28 cellular contexts compared by ENCODE assay signal in genomic region chr9:136254381-136255165, GRCh38. TPM values are rescaled to one million over a fixed set of nuclear protein-coding genes. Genes with fewer than 3 reads are reported as not detected.
DNase-seq lines count a peak whose midpoint lies in the region; ATAC-seq and TF ChIP-seq lines count a peak whose summit lies in the region.
"Had no signal": no experiment of that assay in that cellular context is flagged by ENCODE, and none has a peak within 500 bp of the region (broad histone marks: within the 10 kb centered on the region; RNA-seq: fewer than 3 reads in every experiment).

No MANE protein-coding gene starts in this region.

- no peak for TF ChIP-seq RAD21 in liver (IDR thresholded peaks at IDR 0.05)

- peaks cover 2 to 11% (median 8%) of the 10 kb centered on the region in 3 donors for H3K27me3 Mint-ChIP-seq in CD14-positive monocyte (ENCODE audit: low read depth in 3 of 3)
- H3K27me3 Mint-ChIP-seq: activated B cell treated with CpG ODN at 0.5 μM for 24 hours; activated naive CD8-positive, alpha-beta T cell treated with anti-CD3 and anti-CD28 coated beads for 36 hours; CD4-positive, alpha-beta T cell had no signal

- 34 to 75% (median 57%) methylated on average over 12 to 25 of the region's 25 CpGs for WGBS in heart left ventricle, 4 donors
- WGBS in liver, result 51% methylated on average over 25 of the region's 25 CpGs

- H3K4me1 Mint-ChIP-seq in CD14-positive monocyte, result no peaks in the 10 kb centered on the region
- H3K4me1 Mint-ChIP-seq: activated B cell treated with CpG ODN at 0.5 μM for 24 hours; activated naive CD8-positive, alpha-beta T cell treated with anti-CD3 and anti-CD28 coated beads for 36 hours; immature natural killer cell had no signal

- TF ChIP-seq POLR2A in heart left ventricle (IDR thresholded peaks at IDR 0.05), result no peak

- peak in 3 of 4 donors; percentile 49 to 76 (median 57) for ATAC-seq in heart left ventricle
- no peak for ATAC-seq in HG02884 (IDR thresholded peaks at IDR 0.05; ENCODE audit: unreplicated experiment)
- ATAC-seq: activated CD8-positive, alpha-beta T cell treated with anti-CD3 and anti-CD28 coated beads, Interleukin-2, amount 10 ng/mL, durations not matched to agents 7 days and 5 days; esophagus mucosa had no signal

- H3K4me1 ChIP-seq in heart left ventricle (peaks cover 0 to 12% (median 0%) of the 10 kb centered on the region in 12 donors), left ventricle myocardium inferior (peaks cover 8% of the 10 kb centered on the region), liver (ENCODE audit: control insufficient read depth in 4 of 4, insufficient read depth in 4 of 4, low read length in 3 of 4) (peaks cover 0 to 4% (median 0%) of the 10 kb centered on the region in 4 donors)
- H3K4me1 ChIP-seq: prostate gland, SJSA1 had no signal

- H3K36me3 ChIP-seq in heart left ventricle (no peaks in the 10 kb centered on the region), left ventricle myocardium inferior (no peaks in the 10 kb centered on the region), liver (ENCODE audit: control insufficient read depth in 4 of 4, insufficient read depth in 3 of 4, low read depth in 1 of 4, low read length in 3 of 4) (no peaks in the 10 kb centered on the region)
- H3K36me3 ChIP-seq: prostate gland, SJSA1, tibial nerve had no signal

- intact Hi-C loops in heart left ventricle (cut with DNase I) (no loop called here), left ventricle myocardium inferior (cut with micrococcal nuclease) (no loop called here), CD14-positive monocyte (cut with micrococcal nuclease) (no loop called here)

- DNase-seq in heart left ventricle, result peak in 1 of 5 donors; percentile 48
- DNase-seq in left ventricle myocardium inferior, result no peak
- DNase-seq in choroid plexus epithelial cell (ENCODE audit: low read depth), result peak; percentile 12
- DNase-seq in NCI-H146 (lab: John Stamatoyannopoulos, UW), result no peak
- DNase-seq in central memory CD4-positive, alpha-beta T cell, result no peak
- no peak for DNase-seq in CD14-positive monocyte (ENCODE audit: low spot score)
- DNase-seq: activated B cell treated with CpG ODN at 0.5 μM for 24 hours; activated CD8-positive, alpha-beta T cell treated with anti-CD3 and anti-CD28 coated beads, Interleukin-2, amount 10 ng/mL, durations not matched to agents 7 days and 5 days; activated naive CD8-positive, alpha-beta T cell treated with anti-CD3 and anti-CD28 coated beads for 36 hours; activated T-cell treated with anti-CD3 and anti-CD28 coated beads, Interleukin-2, amount 50 U/mL, for 72 hours; CD4-positive, alpha-beta T cell; DMS79; dorsolateral prefrontal cortex; immature natural killer cell; NCI-H2171; NCI-H526 treated with DMSO at 0.1 percent for 48 hours; nephron progenitor cell; stimulated activated naive CD4-positive, alpha-beta T cell had no signal

- H3K9ac ChIP-seq in liver (ENCODE audit: low read depth in 1 of 2, low read length in 2 of 2), result no peak overlapping the region

- no peak overlapping the region for H3K4me3 ChIP-seq in heart left ventricle
- no peak overlapping the region for H3K4me3 ChIP-seq in left ventricle myocardium inferior
- no peak overlapping the region for H3K4me3 ChIP-seq in choroid plexus epithelial cell (ENCODE audit: low read depth, low read length)
- no peak overlapping the region for H3K4me3 ChIP-seq in liver (ENCODE audit: low read depth in 1 of 3, low read length in 3 of 3)
- H3K4me3 ChIP-seq: dorsolateral prefrontal cortex, prostate gland, SJSA1, tibial nerve had no signal

- H3K9me3 Mint-ChIP-seq in CD14-positive monocyte, result no peaks in the 10 kb centered on the region
- H3K9me3 Mint-ChIP-seq: activated B cell treated with CpG ODN at 0.5 μM for 24 hours; activated naive CD8-positive, alpha-beta T cell treated with anti-CD3 and anti-CD28 coated beads for 36 hours; activated T-cell treated with anti-CD3 and anti-CD28 coated beads, Interleukin-2, amount 50 U/mL, for 72 hours; CD4-positive, alpha-beta T cell; immature natural killer cell; memory B cell; nephron progenitor cell had no signal

- peaks cover 0 to 5% (median 0%) of the 10 kb centered on the region in 9 donors for H3K27me3 ChIP-seq in heart left ventricle
- H3K27me3 ChIP-seq in left ventricle myocardium inferior (ENCODE audit: low read depth), result peaks cover 64% of the 10 kb centered on the region
- peaks cover 0 to 2% (median 0%) of the 10 kb centered on the region in 4 donors for H3K27me3 ChIP-seq in liver (ENCODE audit: control insufficient read depth in 4 of 4, insufficient read depth in 4 of 4, low read length in 3 of 4)
- H3K27me3 ChIP-seq: dorsolateral prefrontal cortex had no signal

- H3K9me3 ChIP-seq in heart left ventricle, result no peaks in the 10 kb centered on the region
- no peaks in the 10 kb centered on the region for H3K9me3 ChIP-seq in left ventricle myocardium inferior (replicated peaks)
- H3K9me3 ChIP-seq in liver (ENCODE audit: control insufficient read depth in 4 of 4, low read length in 3 of 4), result no peaks in the 10 kb centered on the region
- H3K9me3 ChIP-seq: prostate gland, SJSA1, tibial nerve had no signal

- H3K4me3 Mint-ChIP-seq in CD14-positive monocyte, result no peak overlapping the region
- H3K4me3 Mint-ChIP-seq: activated B cell treated with CpG ODN at 0.5 μM for 24 hours; activated CD8-positive, alpha-beta T cell treated with anti-CD3 and anti-CD28 coated beads, Interleukin-2, amount 10 ng/mL, durations not matched to agents 7 days and 5 days; activated naive CD8-positive, alpha-beta T cell treated with anti-CD3 and anti-CD28 coated beads for 36 hours; activated T-cell treated with anti-CD3 and anti-CD28 coated beads, Interleukin-2, amount 50 U/mL, for 72 hours; CD4-positive, alpha-beta T cell; immature natural killer cell; memory B cell; nephron progenitor cell had no signal

- no peaks in the 10 kb centered on the region for H3K36me3 Mint-ChIP-seq in CD14-positive monocyte
- H3K36me3 Mint-ChIP-seq: activated naive CD8-positive, alpha-beta T cell treated with anti-CD3 and anti-CD28 coated beads for 36 hours; immature natural killer cell; memory B cell had no signal

- H3K27ac Mint-ChIP-seq in CD14-positive monocyte, result no peak overlapping the region
- H3K27ac Mint-ChIP-seq: activated B cell treated with CpG ODN at 0.5 μM for 24 hours; activated CD8-positive, alpha-beta T cell treated with anti-CD3 and anti-CD28 coated beads, Interleukin-2, amount 10 ng/mL, durations not matched to agents 7 days and 5 days; activated naive CD8-positive, alpha-beta T cell treated with anti-CD3 and anti-CD28 coated beads for 36 hours; activated T-cell treated with anti-CD3 and anti-CD28 coated beads, Interleukin-2, amount 50 U/mL, for 72 hours; CD4-positive, alpha-beta T cell; immature natural killer cell; memory B cell; nephron progenitor cell had no signal

- TF ChIP-seq CTCF in heart left ventricle (IDR thresholded peaks at IDR 0.05) (no peak), left ventricle myocardium inferior (IDR thresholded peaks at IDR 0.05; ENCODE audit: borderline replicate concordance) (no peak), choroid plexus epithelial cell (conservative IDR thresholded peaks at IDR 0.05; ENCODE audit: low read depth, low read length) (no peak), liver (IDR thresholded peaks at IDR 0.05; ENCODE audit: low read depth, low read length, missing input control) (peak; percentile 0), CD14-positive monocyte (IDR thresholded peaks at IDR 0.05) (no peak)

- H3K27ac ChIP-seq in heart left ventricle (peak overlapping the region in 3 of 12 donors; percentile 2 to 22 (median 13)), left ventricle myocardium inferior (replicated peaks) (no peak overlapping the region), liver (ENCODE audit: low read depth in 1 of 2, low read length in 2 of 2) (peak overlapping the region in 1 of 2 donors; percentile 12)
- H3K27ac ChIP-seq: dorsolateral prefrontal cortex, prostate gland, SJSA1, tibial nerve had no signal

TF ChIP-seq in liver, 16 proteins besides CTCF, POLR2A, EP300 and RAD21:
- TF ChIP-seq HNF4A (conservative IDR thresholded peaks at IDR 0.05) (no peak), RXRA (IDR thresholded peaks at IDR 0.05) (peak; percentile 66 to 71), FOXA2 (IDR thresholded peaks at IDR 0.05) (no peak), MAX (IDR thresholded peaks at IDR 0.05) (no peak), NR2F2 (IDR thresholded peaks at IDR 0.05) (peak; percentile 53), SP1 (IDR thresholded peaks at IDR 0.05) (peak; percentile 21)

RNA-seq across cellular contexts. Expression of gene QSOX2, which starts 9.0 kb away (rescaled TPM):
- 1 to 10 TPM; 4.8 to 7.8 (median 5.9) TPM for total RNA-seq in heart left ventricle
- polyA plus RNA-seq in heart left ventricle, result 1 to 10 TPM; 4.3 to 9.9 TPM
- 8.0 TPM for total RNA-seq in left ventricle myocardium inferior
- total RNA-seq in liver, result 10 to 100 TPM in 1 of 2 donors, 1 to 10 TPM in 1; 4.8 to 12.7 TPM
- polyA plus RNA-seq in liver, result 1 to 10 TPM in 1 of 2 donors, under 1 TPM in 1; 0.79 to 3.8 TPM
- polyA plus RNA-seq in CD14-positive monocyte, result under 1 TPM; 0.03 to 0.17 TPM

RNA-seq across cellular contexts. Expression of gene CCDC187, which starts 49.3 kb away (rescaled TPM):
- total RNA-seq in heart left ventricle (under 1 TPM in 1 of 9 donors, not detected in 8; 0.04 TPM), left ventricle myocardium inferior (not detected), liver (under 1 TPM in 1 of 2 donors, not detected in 1; 0.05 TPM)
- polyA plus RNA-seq in heart left ventricle (not detected), liver (not detected), CD14-positive monocyte (not detected)
- total RNA-seq: A673; activated CD8-positive, alpha-beta T cell treated with anti-CD3 and anti-CD28 coated beads, Interleukin-2, amount 10 ng/mL, durations not matched to agents 7 days and 5 days; activated naive CD8-positive, alpha-beta T cell treated with anti-CD3 and anti-CD28 coated beads for 36 hours; activated T-cell treated with anti-CD3 and anti-CD28 coated beads, Interleukin-2, amount 50 U/mL, for 72 hours; CD4-positive, alpha-beta T cell; esophagus mucosa; LHCN-M2; SJSA1; T-helper 2 cell treated with Interferon-gamma antibody and Interleukin-4, amounts not matched to agents 100 ng/mL and 5 ng/mL, for 36 hours had no signal
- polyA plus RNA-seq: immature natural killer cell had no signal

RNA-seq across cellular contexts. Expression of gene LHX3, which starts 49.6 kb away (rescaled TPM):
- total RNA-seq in heart left ventricle (not detected), left ventricle myocardium inferior (not detected), liver (not detected)
- polyA plus RNA-seq in heart left ventricle (not detected), liver (not detected), CD14-positive monocyte (not detected)
- total RNA-seq: activated B cell treated with CpG ODN at 0.5 μM for 24 hours; activated naive CD8-positive, alpha-beta T cell treated with anti-CD3 and anti-CD28 coated beads for 36 hours; LHCN-M2; SJSA1; T-helper 2 cell treated with Interferon-gamma antibody and Interleukin-4, amounts not matched to agents 100 ng/mL and 5 ng/mL, for 36 hours; tibial nerve had no signal
- polyA plus RNA-seq: immature natural killer cell had no signal
